Comparison of ENCODE assay signal across 12 cellular contexts in the genomic region with DNA sequence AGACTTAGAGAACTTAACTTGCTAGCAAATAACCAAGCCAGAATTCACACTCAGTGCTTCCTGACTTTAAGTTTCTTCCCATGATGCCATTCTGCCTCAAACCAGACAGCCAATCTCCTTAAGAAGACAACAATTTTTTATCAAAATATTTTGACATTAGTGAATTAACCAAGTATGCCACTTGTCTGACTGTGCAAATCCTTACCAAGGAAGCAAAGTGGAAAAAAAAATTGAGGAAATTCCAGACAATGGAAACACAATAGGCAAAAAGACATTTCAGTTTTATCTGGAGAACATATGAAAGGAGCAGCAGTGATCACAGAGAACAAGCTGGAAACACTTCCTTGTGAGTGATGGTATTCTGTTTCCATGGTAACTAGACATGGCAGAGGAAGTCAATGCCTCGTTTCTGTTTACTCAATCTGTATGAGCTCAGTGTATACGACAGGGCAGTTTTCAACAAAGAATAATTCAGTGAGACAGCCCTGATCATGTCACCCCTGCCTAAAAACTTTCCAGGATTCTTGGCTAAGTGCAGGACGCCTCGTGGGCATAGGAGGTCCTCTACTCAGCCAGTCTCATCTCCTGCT.
DNase-seq lines count a peak whose midpoint lies in the region; TF ChIP-seq lines count a peak whose summit lies in the region.
"Had no signal": no experiment of that assay in that cellular context is flagged by ENCODE, and none has a peak within 500 bp of the region (broad histone marks: within the 10 kb centered on the region; RNA-seq: fewer than 3 reads in every experiment).

No MANE protein-coding gene starts in this region.

- TF ChIP-seq POLR2A in tibial nerve (IDR thresholded peaks at IDR 0.05): no peak

- no peak for TF ChIP-seq EP300 in tibial nerve (IDR thresholded peaks at IDR 0.05)

- 12 to 20% methylated on average over 4 of the region's 4 CpGs for WGBS in tibial nerve, 2 donors

- in situ Hi-C loops in GM13976 (cut with MboI; ENCODE audit: low sequenced_read_pairs, unreplicated experiment): no loop called here

- H3K36me3 ChIP-seq in tibial nerve: no peaks in the 10 kb centered on the region

- intact Hi-C loops in posterior vena cava (cut with DNase I): no loop called here

- DNase-seq in NCI-H1436 (lab: John Stamatoyannopoulos, UW): peak; percentile 25
- DNase-seq in NCI-H1436 treated with DMSO at 0.1 percent for 48 hours (lab: John Stamatoyannopoulos, UW): no peak
- DNase-seq in NCI-H510A (lab: John Stamatoyannopoulos, UW): peak; percentile 11
- peak; percentile 43 for DNase-seq in choroid plexus epithelial cell (ENCODE audit: low read depth)
- no peak for DNase-seq in osteocyte (ENCODE audit: extremely low spot score, unreplicated experiment)
- no peak for DNase-seq in posterior vena cava (ENCODE audit: low spot score)
- no peak for DNase-seq in GM13976 (ENCODE audit: low spot score)
- DNase-seq in tibial nerve (ENCODE audit: low spot score in 2 of 2): no peak
- DNase-seq: 8988T; effector CD4-positive, alpha-beta T cell; substantia nigra had no signal

- no peak overlapping the region for H3K4me3 Mint-ChIP-seq in osteocyte (ENCODE audit: unreplicated experiment)

- no peaks in the 10 kb centered on the region for H3K27me3 ChIP-seq in tibial nerve

- H3K27me3 Mint-ChIP-seq in osteocyte (ENCODE audit: unreplicated experiment): no peaks in the 10 kb centered on the region

- H3K4me3 ChIP-seq in choroid plexus epithelial cell (ENCODE audit: low read depth, low read length) (no peak overlapping the region), tibial nerve (no peak overlapping the region)

- H3K27ac ChIP-seq in tibial nerve: no peak overlapping the region
- H3K27ac ChIP-seq: HL-60 had no signal

- H3K27ac Mint-ChIP-seq in osteocyte (ENCODE audit: unreplicated experiment): peak overlapping the region; percentile 73

- H3K4me1 ChIP-seq in tibial nerve: no peaks in the 10 kb centered on the region

- TF ChIP-seq CTCF in choroid plexus epithelial cell (conservative IDR thresholded peaks at IDR 0.05; ENCODE audit: low read depth, low read length) (no peak), osteocyte (IDR thresholded peaks at IDR 0.05) (no peak), GM13976 (IDR thresholded peaks at IDR 0.05; ENCODE audit: borderline replicate concordance, control extremely low read depth, extremely low read depth, insufficient read depth, missing control alignments) (no peak), tibial nerve (IDR thresholded peaks at IDR 0.05) (no peak)

- peaks cover 24% of the 10 kb centered on the region for H3K4me1 Mint-ChIP-seq in osteocyte (ENCODE audit: unreplicated experiment)

- H3K9me3 ChIP-seq in tibial nerve: no peaks in the 10 kb centered on the region

- H3K9me3 Mint-ChIP-seq in osteocyte (ENCODE audit: unreplicated experiment): no peaks in the 10 kb centered on the region

- peaks cover 35% of the 10 kb centered on the region for H3K36me3 Mint-ChIP-seq in osteocyte (ENCODE audit: unreplicated experiment)

Comparison
In these comparisons a context has a peak if more than half of its experiments do, and no peak if none do; other contexts are left out.
1. DNase-seq: peak in NCI-H1436 (single experiment), NCI-H510A (single experiment) and choroid plexus epithelial cell (single experiment); none in NCI-H1436 treated with DMSO at 0.1 percent for 48 hours (single experiment), osteocyte (single experiment), posterior vena cava (single experiment), GM13976 (single experiment) and tibial nerve (0 of 2).